In the genomic region with DNA sequence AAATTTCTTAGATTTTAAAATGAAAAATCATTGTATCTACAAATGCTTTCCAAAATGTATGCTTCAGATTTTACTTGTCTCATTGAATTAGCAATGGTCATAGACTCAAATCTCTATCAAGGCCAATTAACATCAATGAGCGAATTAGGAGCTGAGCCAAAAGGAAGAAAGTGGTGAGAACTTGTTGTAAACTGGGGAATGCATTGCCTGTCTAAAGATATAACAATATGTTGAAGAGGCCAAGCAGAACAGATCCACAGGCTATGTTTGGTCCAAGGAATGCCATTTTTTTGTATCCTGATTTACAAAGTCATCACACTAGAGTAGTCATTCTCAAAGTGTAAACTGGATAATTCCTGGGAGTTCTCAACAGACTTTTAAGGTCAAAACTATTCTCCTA, we compare ENCODE assay signal across 34 cellular contexts.
"Had no signal": no experiment of that assay in that cellular context is flagged by ENCODE, and none has a peak within 500 bp of the region (broad histone marks: within the 10 kb centered on the region; RNA-seq: fewer than 3 reads in every experiment).

No MANE protein-coding gene starts in this region.

- H3K9ac ChIP-seq: KMS-11 had no signal

- DNase-seq: Karpas-422, Kasumi-1, KG1, MG63, MM.1S, MV-4-11, NCI-H1048, NCI-H1092, NCI-H1092 treated with DMSO at 0.1 percent for 48 hours, NCI-H1105, NCI-H1105 treated with DMSO at 0.1 percent for 48 hours, NCI-H1417, NCI-H1417 treated with DMSO at 0.1 percent for 48 hours, NCI-H1436, NCI-H1436 treated with DMSO at 0.1 percent for 48 hours, NCI-H146, NCI-H1694, NCI-H1694 treated with DMSO at 0.1 percent for 48 hours, NCI-H187, NCI-H187 treated with DMSO at 0.1 percent for 48 hours, NCI-H1930, NCI-H2029, NCI-H2029 treated with DMSO at 0.1 percent for 48 hours, NCI-H2081, NCI-H2081 treated with DMSO at 0.1 percent for 48 hours, NCI-H2107, NCI-H2171, NCI-H2171 treated with DMSO at 0.1 percent for 48 hours, NCI-H2227 treated with DMSO at 0.1 percent for 48 hours, NCI-H226, NCI-H345, NCI-H446, NCI-H446 treated with DMSO at 0.1 percent for 48 hours had no signal

- H3K27ac ChIP-seq: KMS-11 had no signal

- H3K27me3 ChIP-seq: MG63 had no signal

- H3K36me3 ChIP-seq: MG63 had no signal

- H3K4me3 ChIP-seq: MG63 had no signal

- H3K4me2 ChIP-seq: KMS-11 had no signal
